In genomic region chr10:69335063-69335587, GRCh38 we compare ENCODE assay signal across 8 cellular contexts. TPM values are rescaled to one million over a fixed set of nuclear protein-coding genes. Genes with fewer than 3 reads are reported as not detected.
DNase-seq lines count a peak whose midpoint lies in the region; ATAC-seq, FAIRE-seq and TF ChIP-seq lines count a peak whose summit lies in the region.

No MANE protein-coding gene starts in this region.

- peak overlapping the region; percentile 93 for H3K27ac ChIP-seq in left ventricle myocardium inferior (replicated peaks)

- H3K4me3 Mint-ChIP-seq in activated T-helper 1 cell treated with anti-CD3 and anti-CD28 coated beads, Interleukin-12 subunit alpha, Interleukin-12 subunit beta, Interleukin-2, Interleukin-4 antibody, amounts not matched to agents 30 ng/mL and 10 ng/mL and 1 ng/mL, durations not matched to agents 14 hours and 24 hours and 36 hours = peak overlapping the region; percentile 43
- peak overlapping the region; percentile 71 for H3K4me3 Mint-ChIP-seq in stimulated activated memory B cell treated with anti-CD40 and anti-IgM and Interleukin-4, amounts not matched to agents 10 μg/mL and 1 μg/mL and 100 μg/mL, for 72 hours
- H3K4me3 Mint-ChIP-seq in Calu3 (ENCODE audit: low read depth, unreplicated experiment) = no peak overlapping the region

- peak overlapping the region; percentile 85 for H3K27ac Mint-ChIP-seq in activated T-helper 1 cell treated with anti-CD3 and anti-CD28 coated beads, Interleukin-12 subunit alpha, Interleukin-12 subunit beta, Interleukin-2, Interleukin-4 antibody, amounts not matched to agents 30 ng/mL and 10 ng/mL and 1 ng/mL, durations not matched to agents 14 hours and 24 hours and 36 hours
- H3K27ac Mint-ChIP-seq in stimulated activated memory B cell treated with anti-CD40 and anti-IgM and Interleukin-4, amounts not matched to agents 10 μg/mL and 1 μg/mL and 100 μg/mL, for 72 hours = peak overlapping the region; percentile 90
- H3K27ac Mint-ChIP-seq in Calu3 (ENCODE audit: unreplicated experiment) = no peak overlapping the region

- TF ChIP-seq CTCF in left ventricle myocardium inferior (IDR thresholded peaks at IDR 0.05; ENCODE audit: borderline replicate concordance) (no peak), Calu3 (IDR thresholded peaks at IDR 0.05; ENCODE audit: unreplicated experiment) (no peak)

- peaks cover 100% of the 10 kb centered on the region for H3K4me1 ChIP-seq in left ventricle myocardium inferior

- no peaks in the 10 kb centered on the region for H3K36me3 ChIP-seq in left ventricle myocardium inferior

- no peak for FAIRE-seq in GM19239 (lab: Jason Lieb, UNC)

- BruUV-seq in Calu3 (replicated peaks; lab: Mats Ljungman, UMichigan) = no TSS peak

- peaks cover 8% of the 10 kb centered on the region for H3K36me3 Mint-ChIP-seq in activated T-helper 1 cell treated with anti-CD3 and anti-CD28 coated beads, Interleukin-12 subunit alpha, Interleukin-12 subunit beta, Interleukin-2, Interleukin-4 antibody, amounts not matched to agents 30 ng/mL and 10 ng/mL and 1 ng/mL, durations not matched to agents 14 hours and 24 hours and 36 hours (ENCODE audit: low read depth)
- H3K36me3 Mint-ChIP-seq in stimulated activated memory B cell treated with anti-CD40 and anti-IgM and Interleukin-4, amounts not matched to agents 10 μg/mL and 1 μg/mL and 100 μg/mL, for 72 hours = peaks cover 24% of the 10 kb centered on the region
- peaks cover 10% of the 10 kb centered on the region for H3K36me3 Mint-ChIP-seq in Calu3 (ENCODE audit: insufficient read depth, unreplicated experiment)

- peak; percentile 81 for ATAC-seq in stimulated activated memory B cell treated with anti-CD40 and anti-IgM and Interleukin-4, amounts not matched to agents 10 μg/mL and 1 μg/mL and 100 μg/mL, for 72 hours

- no peaks in the 10 kb centered on the region for H3K27me3 ChIP-seq in left ventricle myocardium inferior (ENCODE audit: low read depth)

- DNase-seq in activated T-cell treated with anti-CD3 and anti-CD28 coated beads, Interleukin-2, amount 50 U/mL, for 1 hour = peak; percentile 37
- DNase-seq in activated T-cell treated with anti-CD3 and anti-CD28 coated beads for 4 hours (no peak), left ventricle myocardium inferior (peak; percentile 72), GM19239 (ENCODE audit: insufficient read length, low spot score) (no peak), inferior parietal cortex (ENCODE audit: extremely low spot score) (no peak), Calu3 (no peak)
- no peak for DNase-seq in activated T-helper 1 cell treated with anti-CD3 and anti-CD28 coated beads, Interleukin-12 subunit alpha, Interleukin-12 subunit beta, Interleukin-2, Interleukin-4 antibody, amounts not matched to agents 30 ng/mL and 10 ng/mL and 1 ng/mL, durations not matched to agents 14 hours and 24 hours and 36 hours (ENCODE audit: low spot score)

- H3K4me1 Mint-ChIP-seq in activated T-helper 1 cell treated with anti-CD3 and anti-CD28 coated beads, Interleukin-12 subunit alpha, Interleukin-12 subunit beta, Interleukin-2, Interleukin-4 antibody, amounts not matched to agents 30 ng/mL and 10 ng/mL and 1 ng/mL, durations not matched to agents 14 hours and 24 hours and 36 hours (ENCODE audit: low read depth) = peaks cover 59% of the 10 kb centered on the region
- H3K4me1 Mint-ChIP-seq in stimulated activated memory B cell treated with anti-CD40 and anti-IgM and Interleukin-4, amounts not matched to agents 10 μg/mL and 1 μg/mL and 100 μg/mL, for 72 hours = peaks cover 72% of the 10 kb centered on the region
- peaks cover 47% of the 10 kb centered on the region for H3K4me1 Mint-ChIP-seq in Calu3 (ENCODE audit: low read depth, unreplicated experiment)

- intact Hi-C loops in activated T-helper 1 cell treated with anti-CD3 and anti-CD28 coated beads, Interleukin-12 subunit alpha, Interleukin-12 subunit beta, Interleukin-2, Interleukin-4 antibody, amounts not matched to agents 30 ng/mL and 10 ng/mL and 1 ng/mL, durations not matched to agents 14 hours and 24 hours and 36 hours (cut with micrococcal nuclease) = no loop called here
- intact Hi-C loops in left ventricle myocardium inferior (cut with micrococcal nuclease) = no loop called here
- intact Hi-C loops in Calu3 (cut with micrococcal nuclease; ENCODE audit: unreplicated experiment) = no loop called here

- CTCF ChIA-PET in Calu3 (lab: Charles Lee) = no interaction called here

- no peaks in the 10 kb centered on the region for H3K9me3 Mint-ChIP-seq in activated T-helper 1 cell treated with anti-CD3 and anti-CD28 coated beads, Interleukin-12 subunit alpha, Interleukin-12 subunit beta, Interleukin-2, Interleukin-4 antibody, amounts not matched to agents 30 ng/mL and 10 ng/mL and 1 ng/mL, durations not matched to agents 14 hours and 24 hours and 36 hours
- H3K9me3 Mint-ChIP-seq in stimulated activated memory B cell treated with anti-CD40 and anti-IgM and Interleukin-4, amounts not matched to agents 10 μg/mL and 1 μg/mL and 100 μg/mL, for 72 hours = no peaks in the 10 kb centered on the region
- H3K9me3 Mint-ChIP-seq in Calu3 (ENCODE audit: low read depth, unreplicated experiment) = no peaks in the 10 kb centered on the region

- no peaks in the 10 kb centered on the region for H3K27me3 Mint-ChIP-seq in activated T-helper 1 cell treated with anti-CD3 and anti-CD28 coated beads, Interleukin-12 subunit alpha, Interleukin-12 subunit beta, Interleukin-2, Interleukin-4 antibody, amounts not matched to agents 30 ng/mL and 10 ng/mL and 1 ng/mL, durations not matched to agents 14 hours and 24 hours and 36 hours (ENCODE audit: insufficient read depth)
- H3K27me3 Mint-ChIP-seq in stimulated activated memory B cell treated with anti-CD40 and anti-IgM and Interleukin-4, amounts not matched to agents 10 μg/mL and 1 μg/mL and 100 μg/mL, for 72 hours = no peaks in the 10 kb centered on the region
- no peaks in the 10 kb centered on the region for H3K27me3 Mint-ChIP-seq in Calu3 (ENCODE audit: unreplicated experiment)

- H3K4me3 ChIP-seq in left ventricle myocardium inferior = peak overlapping the region; percentile 34

- no peaks in the 10 kb centered on the region for H3K9me3 ChIP-seq in left ventricle myocardium inferior (replicated peaks)

RNA-seq across cellular contexts. Expression of gene HK1, which starts 56.8 kb away (rescaled TPM):
- 155 and 161 TPM in 2 replicates for total RNA-seq in activated T-helper 1 cell treated with anti-CD3 and anti-CD28 coated beads, Interleukin-12 subunit alpha, Interleukin-12 subunit beta, Interleukin-2, Interleukin-4 antibody, amounts not matched to agents 30 ng/mL and 10 ng/mL and 1 ng/mL, durations not matched to agents 14 hours and 24 hours and 36 hours
- total RNA-seq in left ventricle myocardium inferior (219 TPM), Calu3 (2022) (58.8 and 61.0 TPM in 2 replicates)

Comparison
In these comparisons a context has a peak if more than half of its experiments do, and no peak if none do; other contexts are left out.
1. DNase-seq: peak in activated T-cell treated with anti-CD3 and anti-CD28 coated beads, Interleukin-2, amount 50 U/mL, for 1 hour (single experiment) and left ventricle myocardium inferior (single experiment); none in activated T-cell treated with anti-CD3 and anti-CD28 coated beads for 4 hours (single experiment), activated T-helper 1 cell treated with anti-CD3 and anti-CD28 coated beads, Interleukin-12 subunit alpha, Interleukin-12 subunit beta, Interleukin-2, Interleukin-4 antibody, amounts not matched to agents 30 ng/mL and 10 ng/mL and 1 ng/mL, durations not matched to agents 14 hours and 24 hours and 36 hours (single experiment), GM19239 (single experiment), inferior parietal cortex (single experiment) and Calu3 (single experiment).